ENCODE assay signal across 8 cellular contexts in genomic region chr2:222057249-222058073, GRCh38.
DNase-seq lines count a peak whose midpoint lies in the region; ATAC-seq and TF ChIP-seq lines count a peak whose summit lies in the region.

No MANE protein-coding gene starts in this region.

- no peaks in the 10 kb centered on the region for H3K4me1 ChIP-seq in CD4-positive, CD25-positive, alpha-beta regulatory T cell (ENCODE audit: control insufficient read depth, insufficient read depth, low read length, poor library complexity, severe bottlenecking)
- H3K4me1 ChIP-seq in PC-3 (ENCODE audit: insufficient read depth, low read length) (peaks cover 6% of the 10 kb centered on the region), foreskin keratinocyte (no peaks in the 10 kb centered on the region), tibial artery (no peaks in the 10 kb centered on the region)

- H3K4me2 ChIP-seq in PC-3 (ENCODE audit: low read length): no peak overlapping the region

- no peak overlapping the region for H2AFZ ChIP-seq in PC-3 (ENCODE audit: low read length)

- peaks cover 24% of the 10 kb centered on the region for H3K27me3 Mint-ChIP-seq in CD4-positive, CD25-positive, alpha-beta regulatory T cell

- H3K36me3 ChIP-seq in CD4-positive, CD25-positive, alpha-beta regulatory T cell (ENCODE audit: control insufficient read depth, insufficient read depth, low read length): no peaks in the 10 kb centered on the region
- H3K36me3 ChIP-seq in PC-3 (ENCODE audit: low read depth, low read length) (no peaks in the 10 kb centered on the region), tibial artery (no peaks in the 10 kb centered on the region)

- H3K36me3 Mint-ChIP-seq in CD4-positive, CD25-positive, alpha-beta regulatory T cell: no peaks in the 10 kb centered on the region

- no peak overlapping the region for H3K4me3 Mint-ChIP-seq in CD4-positive, CD25-positive, alpha-beta regulatory T cell

- no peaks in the 10 kb centered on the region for H4K20me1 ChIP-seq in PC-3 (ENCODE audit: low read length)

- peak in 2 of 3 donors; percentile 2 to 11 for DNase-seq in CD4-positive, CD25-positive, alpha-beta regulatory T cell
- DNase-seq in GM20000 (ENCODE audit: low spot score) (peak; percentile 50), PC-3 (peak; percentile 21), foreskin keratinocyte (no peak), tibial artery (no peak)

- no peak for TF ChIP-seq CTCF in GM20000 (IDR thresholded peaks at IDR 0.05; ENCODE audit: extremely low read depth, missing control alignments)
- peak; percentile 81 for TF ChIP-seq CTCF in PC-3 (conservative IDR thresholded peaks at IDR 0.05; ENCODE audit: low read depth, low read length)
- TF ChIP-seq CTCF in foreskin keratinocyte (conservative IDR thresholded peaks at IDR 0.05): peak; percentile 70
- TF ChIP-seq CTCF in tibial artery (IDR thresholded peaks at IDR 0.05): peak; percentile 40 to 55

- H3K4me3 ChIP-seq in CD4-positive, CD25-positive, alpha-beta regulatory T cell (ENCODE audit: low read depth, low read length): no peak overlapping the region
- H3K4me3 ChIP-seq in PC-3 (ENCODE audit: low read length): no peak overlapping the region
- H3K4me3 ChIP-seq in tibial artery: no peak overlapping the region

- no peaks in the 10 kb centered on the region for H3K27me3 ChIP-seq in CD4-positive, CD25-positive, alpha-beta regulatory T cell (ENCODE audit: control insufficient read depth, insufficient read depth, low read length)
- H3K27me3 ChIP-seq in PC-3 (ENCODE audit: low read length) (peaks cover 58% of the 10 kb centered on the region), foreskin keratinocyte (peaks cover 64% of the 10 kb centered on the region), tibial artery (peaks cover 0 to 22% of the 10 kb centered on the region in 2 donors)

- ATAC-seq in CD4-positive, CD25-positive, alpha-beta regulatory T cell (ENCODE audit: low read depth in 2 of 2): no peak
- 0 out of 2 replicates have a peak, but pooled peaks have one; percentile 24 for ATAC-seq in PC-3
- ATAC-seq in foreskin keratinocyte: no peak
- ATAC-seq in GM21381 (IDR thresholded peaks at IDR 0.05; ENCODE audit: unreplicated experiment): no peak
- ATAC-seq in GM18498 (IDR thresholded peaks at IDR 0.05; ENCODE audit: unreplicated experiment): no peak
- ATAC-seq in HG03432 (IDR thresholded peaks at IDR 0.05; ENCODE audit: unreplicated experiment): no peak

- no peaks in the 10 kb centered on the region for H3K9me3 Mint-ChIP-seq in CD4-positive, CD25-positive, alpha-beta regulatory T cell

- CTCF ChIA-PET in PC-3 (lab: Charles Lee): no interaction called here

- H3K9me3 ChIP-seq in CD4-positive, CD25-positive, alpha-beta regulatory T cell (ENCODE audit: control insufficient read depth in 2 of 2, low read length in 2 of 2): no peaks in the 10 kb centered on the region
- H3K9me3 ChIP-seq in PC-3 (ENCODE audit: low read length): no peaks in the 10 kb centered on the region
- no peaks in the 10 kb centered on the region for H3K9me3 ChIP-seq in tibial artery

- no peak overlapping the region for H3K9ac ChIP-seq in PC-3 (ENCODE audit: low read length)

- no peaks in the 10 kb centered on the region for H3K79me2 ChIP-seq in PC-3 (ENCODE audit: low read length)

- no peaks in the 10 kb centered on the region for H3K4me1 Mint-ChIP-seq in CD4-positive, CD25-positive, alpha-beta regulatory T cell

- H3F3A ChIP-seq in PC-3 (ENCODE audit: low read length, unreplicated experiment): no peaks in the 10 kb centered on the region

- intact Hi-C loops in PC-3 (cut with micrococcal nuclease): loop anchor here (10.0 kb wide), 4 partner anchors 227 to 557 kb away; no protein-coding TSS in a partner anchor
- intact Hi-C loops in tibial artery (cut with DNase I; ENCODE audit: low total_unique reads): loop anchor here (10.0 kb wide), 1 partner anchor 557 kb away; no protein-coding TSS in a partner anchor

- H3K9me2 ChIP-seq in PC-3 (replicated peaks; ENCODE audit: low read length): no peaks in the 10 kb centered on the region

- no peak overlapping the region for H3K27ac Mint-ChIP-seq in CD4-positive, CD25-positive, alpha-beta regulatory T cell

- no peak overlapping the region for H3K27ac ChIP-seq in CD4-positive, CD25-positive, alpha-beta regulatory T cell (ENCODE audit: insufficient read depth, low read length, poor library complexity, severe bottlenecking)
- H3K27ac ChIP-seq in PC-3 (ENCODE audit: low read length) (no peak overlapping the region), foreskin keratinocyte (no peak overlapping the region), tibial artery (no peak overlapping the region)

- no TSS peak for BruUV-seq in PC-3 (replicated peaks; lab: Mats Ljungman, UMichigan)

- POLR2A ChIA-PET in PC-3 (lab: Charles Lee; ENCODE audit: unreplicated experiment): no interaction called here

Comparison
In these comparisons a context has a peak if more than half of its experiments do, and no peak if none do; other contexts are left out.
1. DNase-seq: peak in CD4-positive, CD25-positive, alpha-beta regulatory T cell (2 of 3), GM20000 (single experiment) and PC-3 (single experiment); none in foreskin keratinocyte (0 of 2) and tibial artery (0 of 2).